Comparison of ENCODE assay signal across 11 cellular contexts in genomic region chr1:223834660-223835263, GRCh38. TPM values are rescaled to one million over a fixed set of nuclear protein-coding genes. Genes with fewer than 3 reads are reported as not detected.
DNase-seq lines count a peak whose midpoint lies in the region; ATAC-seq and TF ChIP-seq lines count a peak whose summit lies in the region.
"Had no signal": no experiment of that assay in that cellular context is flagged by ENCODE, and none has a peak within 500 bp of the region (broad histone marks: within the 10 kb centered on the region; RNA-seq: fewer than 3 reads in every experiment).

No MANE protein-coding gene starts in this region.

- no peaks in the 10 kb centered on the region for H3K9me3 Mint-ChIP-seq in activated CD4-positive, alpha-beta memory T cell treated with anti-CD3 and anti-CD28 coated beads for 36 hours
- no peaks in the 10 kb centered on the region for H3K9me3 Mint-ChIP-seq in activated CD4-positive, alpha-beta memory T cell treated with anti-CD3 and anti-CD28 coated beads, Interleukin-2, amount 10 ng/mL, durations not matched to agents 7 days and 5 days
- no peaks in the 10 kb centered on the region for H3K9me3 Mint-ChIP-seq in activated T-helper 17 cell treated with anti-CD3 and anti-CD28 coated beads, Interleukin-2, amount 50 U/mL, for 72 hours
- H3K9me3 Mint-ChIP-seq: H9 had no signal

- H2AFZ ChIP-seq in hepatocyte = no peak overlapping the region

- H3K4me1 Mint-ChIP-seq in activated CD4-positive, alpha-beta memory T cell treated with anti-CD3 and anti-CD28 coated beads for 36 hours (ENCODE audit: low read depth) = peaks cover 26% of the 10 kb centered on the region
- peaks cover 37% of the 10 kb centered on the region for H3K4me1 Mint-ChIP-seq in activated CD4-positive, alpha-beta memory T cell treated with anti-CD3 and anti-CD28 coated beads, Interleukin-2, amount 10 ng/mL, durations not matched to agents 7 days and 5 days
- peaks cover 19% of the 10 kb centered on the region for H3K4me1 Mint-ChIP-seq in activated T-helper 17 cell treated with anti-CD3 and anti-CD28 coated beads, Interleukin-2, amount 50 U/mL, for 72 hours

- DNase-seq in activated CD4-positive, alpha-beta memory T cell treated with anti-CD3 and anti-CD28 coated beads for 36 hours = peak; percentile 33
- DNase-seq in activated CD4-positive, alpha-beta memory T cell treated with anti-CD3 and anti-CD28 coated beads, Interleukin-2, amount 10 ng/mL, durations not matched to agents 7 days and 5 days = no peak
- no peak for DNase-seq in hepatocyte (ENCODE audit: low spot score)
- no peak for DNase-seq in suprapubic skin (ENCODE audit: low spot score in 2 of 2)
- no peak for DNase-seq in NCI-H1436 (lab: John Stamatoyannopoulos, UW)
- DNase-seq: H9, NCI-H510A treated with DMSO at 0.1 percent for 48 hours, WERI-Rb-1 had no signal

- H3K27ac Mint-ChIP-seq in activated CD4-positive, alpha-beta memory T cell treated with anti-CD3 and anti-CD28 coated beads for 36 hours = no peak overlapping the region
- no peak overlapping the region for H3K27ac Mint-ChIP-seq in activated CD4-positive, alpha-beta memory T cell treated with anti-CD3 and anti-CD28 coated beads, Interleukin-2, amount 10 ng/mL, durations not matched to agents 7 days and 5 days
- H3K27ac Mint-ChIP-seq in activated T-helper 17 cell treated with anti-CD3 and anti-CD28 coated beads, Interleukin-2, amount 50 U/mL, for 72 hours = no peak overlapping the region
- H3K27ac Mint-ChIP-seq: H9 had no signal

- H3K4me1 ChIP-seq in hepatocyte (ENCODE audit: insufficient read depth) (peaks cover 43% of the 10 kb centered on the region), suprapubic skin (peaks cover 41% of the 10 kb centered on the region)

- TF ChIP-seq EP300 in suprapubic skin (IDR thresholded peaks at IDR 0.05) = no peak

- H3K4me2 ChIP-seq in hepatocyte = peak overlapping the region; percentile 28

- no peak for TF ChIP-seq POLR2A in suprapubic skin (IDR thresholded peaks at IDR 0.05)

- no peak overlapping the region for H3K4me3 Mint-ChIP-seq in activated CD4-positive, alpha-beta memory T cell treated with anti-CD3 and anti-CD28 coated beads for 36 hours
- H3K4me3 Mint-ChIP-seq in activated CD4-positive, alpha-beta memory T cell treated with anti-CD3 and anti-CD28 coated beads, Interleukin-2, amount 10 ng/mL, durations not matched to agents 7 days and 5 days = no peak overlapping the region
- H3K4me3 Mint-ChIP-seq in activated T-helper 17 cell treated with anti-CD3 and anti-CD28 coated beads, Interleukin-2, amount 50 U/mL, for 72 hours = no peak overlapping the region
- H3K4me3 Mint-ChIP-seq: H9 had no signal

- H3K27me3 Mint-ChIP-seq in activated CD4-positive, alpha-beta memory T cell treated with anti-CD3 and anti-CD28 coated beads for 36 hours = no peaks in the 10 kb centered on the region
- H3K27me3 Mint-ChIP-seq in activated CD4-positive, alpha-beta memory T cell treated with anti-CD3 and anti-CD28 coated beads, Interleukin-2, amount 10 ng/mL, durations not matched to agents 7 days and 5 days = no peaks in the 10 kb centered on the region
- H3K27me3 Mint-ChIP-seq in activated T-helper 17 cell treated with anti-CD3 and anti-CD28 coated beads, Interleukin-2, amount 50 U/mL, for 72 hours = no peaks in the 10 kb centered on the region

- no peak for TF ChIP-seq CTCF in hepatocyte (IDR thresholded peaks at IDR 0.05; ENCODE audit: poor library complexity)
- TF ChIP-seq CTCF in suprapubic skin (IDR thresholded peaks at IDR 0.05) = no peak

- H3K27ac ChIP-seq in hepatocyte (peak overlapping the region; percentile 45), suprapubic skin (peak overlapping the region; percentile 20)
- H3K27ac ChIP-seq: WERI-Rb-1 had no signal

- intact Hi-C loops in activated CD4-positive, alpha-beta memory T cell treated with anti-CD3 and anti-CD28 coated beads for 36 hours (cut with micrococcal nuclease) = loop anchor here (1.0 to 10.0 kb wide), 7 partner anchors 10 to 1610 kb away; partner anchors contain the start of genes DEGS1 and WDR26

- peaks cover 99% of the 10 kb centered on the region for H3K79me2 ChIP-seq in hepatocyte

- no peak overlapping the region for H3K4me3 ChIP-seq in hepatocyte
- H3K4me3 ChIP-seq in suprapubic skin = no peak overlapping the region

- no peaks in the 10 kb centered on the region for H3K36me3 Mint-ChIP-seq in activated CD4-positive, alpha-beta memory T cell treated with anti-CD3 and anti-CD28 coated beads for 36 hours
- H3K36me3 Mint-ChIP-seq in activated CD4-positive, alpha-beta memory T cell treated with anti-CD3 and anti-CD28 coated beads, Interleukin-2, amount 10 ng/mL, durations not matched to agents 7 days and 5 days (ENCODE audit: low read depth) = no peaks in the 10 kb centered on the region
- peaks cover 5% of the 10 kb centered on the region for H3K36me3 Mint-ChIP-seq in activated T-helper 17 cell treated with anti-CD3 and anti-CD28 coated beads, Interleukin-2, amount 50 U/mL, for 72 hours (ENCODE audit: low read depth)

- CTCF ChIA-PET in activated CD4-positive, alpha-beta memory T cell treated with anti-CD3 and anti-CD28 coated beads for 36 hours (lab: Charles Lee) = interaction anchor here (2.5 kb wide), 1 partner anchor 11 kb away, joined by 14 read pairs; the partner anchor contains the start of gene TP53BP2
- CTCF ChIA-PET in activated CD4-positive, alpha-beta memory T cell treated with anti-CD3 and anti-CD28 coated beads, Interleukin-2, amount 10 ng/mL, durations not matched to agents 7 days and 5 days (lab: Charles Lee) = interaction anchor here (2.2 kb wide), 1 partner anchor 10 kb away, joined by 8 read pairs; no protein-coding TSS in a partner anchor

- H3K9me3 ChIP-seq in hepatocyte (ENCODE audit: low read depth) (no peaks in the 10 kb centered on the region), suprapubic skin (no peaks in the 10 kb centered on the region)

- H4K20me1 ChIP-seq in hepatocyte (ENCODE audit: insufficient read depth, poor library complexity, severe bottlenecking) = peaks cover 97% of the 10 kb centered on the region

- POLR2A ChIA-PET in activated CD4-positive, alpha-beta memory T cell treated with anti-CD3 and anti-CD28 coated beads for 36 hours (lab: Charles Lee) = interaction anchor here (0.5 to 8.2 kb wide), 4 partner anchors 11 to 787 kb away, joined by 3 to 119 read pairs (median 3); partner anchors contain the start of gene TP53BP2
- POLR2A ChIA-PET in activated CD4-positive, alpha-beta memory T cell treated with anti-CD3 and anti-CD28 coated beads, Interleukin-2, amount 10 ng/mL, durations not matched to agents 7 days and 5 days (lab: Charles Lee) = interaction anchor here (6.3 kb wide), 1 partner anchor 11 kb away, joined by 96 read pairs; the partner anchor contains the start of gene TP53BP2

- H3K9me2 ChIP-seq in hepatocyte (replicated peaks; ENCODE audit: insufficient read depth) = no peaks in the 10 kb centered on the region

- WGBS in hepatocyte (ENCODE audit: low lambda C conversion rate, missing lambda C conversion rate) = 69% methylated on average over 3 of the region's 3 CpGs
- WGBS in suprapubic skin = 60% methylated on average over 3 of the region's 3 CpGs

- peak; percentile 44 for ATAC-seq in activated T-helper 17 cell treated with anti-CD3 and anti-CD28 coated beads, Interleukin-2, amount 50 U/mL, for 72 hours (replicated peaks)
- ATAC-seq in HG03175 (IDR thresholded peaks at IDR 0.05; ENCODE audit: unreplicated experiment) = no peak
- no peak for ATAC-seq in GM21576 (IDR thresholded peaks at IDR 0.05; ENCODE audit: unreplicated experiment)

- no peaks in the 10 kb centered on the region for H3K27me3 ChIP-seq in hepatocyte
- no peaks in the 10 kb centered on the region for H3K27me3 ChIP-seq in suprapubic skin

- H3K36me3 ChIP-seq in hepatocyte (replicated peaks; ENCODE audit: insufficient read depth, low read depth) (no peaks in the 10 kb centered on the region), suprapubic skin (no peaks in the 10 kb centered on the region)
- H3K36me3 ChIP-seq: WERI-Rb-1 had no signal

RNA-seq across cellular contexts. Expression of gene TP53BP2, which starts 11.0 kb away (rescaled TPM):
- 10 to 100 TPM; 56.0 to 58.7 TPM for total RNA-seq in activated CD4-positive, alpha-beta memory T cell treated with anti-CD3 and anti-CD28 coated beads for 36 hours
- total RNA-seq in activated CD4-positive, alpha-beta memory T cell treated with anti-CD3 and anti-CD28 coated beads, Interleukin-2, amount 10 ng/mL, durations not matched to agents 7 days and 5 days = 10 to 100 TPM; 34.4 to 36.0 TPM
- 10 to 100 TPM; 37.4 to 38.4 TPM for total RNA-seq in activated T-helper 17 cell treated with anti-CD3 and anti-CD28 coated beads, Interleukin-2, amount 50 U/mL, for 72 hours
- total RNA-seq in hepatocyte (53.0 and 57.8 TPM in 2 replicates), suprapubic skin (10 to 100 TPM; 33.2 to 80.5 (median 55.8) TPM)
- 27.5 and 31.6 TPM in 2 replicates for polyA plus RNA-seq in hepatocyte
